Comparison of ENCODE assay signal across 8 cellular contexts in genomic region chr19:1267441-1268391, GRCh38. TPM values are rescaled to one million over a fixed set of nuclear protein-coding genes. Genes with fewer than 3 reads are reported as not detected.
DNase-seq lines count a peak whose midpoint lies in the region; ATAC-seq, FAIRE-seq and TF ChIP-seq lines count a peak whose summit lies in the region.

No MANE protein-coding gene starts in this region.

- H3K27ac ChIP-seq in fibroblast of lung (ENCODE audit: insufficient read depth, low read length): peak overlapping the region; percentile 96
- peak overlapping the region; percentile 94 to 100 (median 97) for H3K27ac ChIP-seq in sigmoid colon

- H3K36me3 ChIP-seq in H7 (replicated peaks; ENCODE audit: control insufficient read depth, insufficient read depth, low read length) (peaks cover 19% of the 10 kb centered on the region), fibroblast of lung (ENCODE audit: control insufficient read depth, insufficient read depth, low read length) (peaks cover 14% of the 10 kb centered on the region), sigmoid colon (peaks cover 15 to 20% (median 17%) of the 10 kb centered on the region in 4 donors)

- H3K4me1 ChIP-seq in fibroblast of lung (ENCODE audit: control insufficient read depth, extremely low read depth, insufficient read depth, low read length): peaks cover 48% of the 10 kb centered on the region
- peaks cover 0 to 73% (median 69%) of the 10 kb centered on the region in 4 donors for H3K4me1 ChIP-seq in sigmoid colon

- H3K27ac Mint-ChIP-seq in T-helper 17 cell: peak overlapping the region; percentile 98

- peak overlapping the region; percentile 96 for H3K4me2 ChIP-seq in fibroblast of lung (ENCODE audit: extremely low read depth, insufficient read depth, low read length)

- H3K9me3 ChIP-seq in T-helper 17 cell (ENCODE audit: control insufficient read depth, low read length, poor library complexity, severe bottlenecking) (no peaks in the 10 kb centered on the region), fibroblast of lung (ENCODE audit: control insufficient read depth, insufficient read depth, low read depth, low read length) (no peaks in the 10 kb centered on the region), sigmoid colon (no peaks in the 10 kb centered on the region)

- H4K20me1 ChIP-seq in fibroblast of lung (ENCODE audit: control insufficient read depth, extremely low read depth, insufficient read depth, low read length): no peaks in the 10 kb centered on the region

- DNase-seq in H7 (peak; percentile 71), T-helper 17 cell (peak in 1 of 3 donors; percentile 35), fibroblast of lung (ENCODE audit: low read depth in 2 of 2) (peak in 1 of 2 donors; percentile 58), sigmoid colon (peak; percentile 80), NCI-H2196 treated with DMSO at 0.1 percent for 48 hours (lab: John Stamatoyannopoulos, UW; ENCODE audit: unreplicated experiment) (no peak), GM12891 (ENCODE audit: insufficient read length, low spot score) (no peak)

- H3K27me3 ChIP-seq in H7 (ENCODE audit: control insufficient read depth, insufficient read depth, low read length): peaks cover 3% of the 10 kb centered on the region
- H3K27me3 ChIP-seq in fibroblast of lung (ENCODE audit: control insufficient read depth, insufficient read depth, low read length): no peaks in the 10 kb centered on the region
- H3K27me3 ChIP-seq in sigmoid colon: no peaks in the 10 kb centered on the region

- H3K27me3 Mint-ChIP-seq in T-helper 17 cell: no peaks in the 10 kb centered on the region

- H3K4me3 Mint-ChIP-seq in T-helper 17 cell: peak overlapping the region; percentile 89

- H3K79me2 ChIP-seq in fibroblast of lung (ENCODE audit: control insufficient read depth, insufficient read depth, low read length): peaks cover 35% of the 10 kb centered on the region

- peaks cover 4% of the 10 kb centered on the region for H3K36me3 Mint-ChIP-seq in T-helper 17 cell (ENCODE audit: low read depth)

- H3K4me1 Mint-ChIP-seq in T-helper 17 cell: peaks cover 48% of the 10 kb centered on the region

- intact Hi-C loops in sigmoid colon (cut with DNase I): loop anchor here (1.0 to 10.0 kb wide), 2 partner anchors 23 to 693 kb away; partner anchors contain the start of gene BSG

- TF ChIP-seq EP300 in sigmoid colon (IDR thresholded peaks at IDR 0.05): peak in 1 of 4 donors; percentile 14

- 32 to 35% methylated on average over 43 of the region's 43 CpGs for WGBS in sigmoid colon, 2 donors

- H2AFZ ChIP-seq in fibroblast of lung (ENCODE audit: low read length): no peak overlapping the region

- H3K4me3 ChIP-seq in H7 (ENCODE audit: insufficient read depth, low read depth, low read length): peak overlapping the region; percentile 65
- H3K4me3 ChIP-seq in fibroblast of lung (replicated peaks in 1 of 4; ENCODE audit: control extremely low read depth in 1 of 4, insufficient read depth in 1 of 4, low read depth in 3 of 4, low read length in 4 of 4): peak overlapping the region; percentile 51 to 61 (median 56)
- H3K4me3 ChIP-seq in sigmoid colon: peak overlapping the region in 1 of 4 donors; percentile 53

- TF ChIP-seq POLR2A in sigmoid colon (IDR thresholded peaks at IDR 0.05) (no peak), GM12891 (IDR thresholded peaks at IDR 0.05; ENCODE audit: low read depth, low read length) (no peak)

- no peak for FAIRE-seq in GM12891 (lab: Jason Lieb, UNC)

- ATAC-seq in T-helper 17 cell (no peak), GM18517 (IDR thresholded peaks at IDR 0.05; ENCODE audit: unreplicated experiment) (no peak), HG03520 (IDR thresholded peaks at IDR 0.05; ENCODE audit: unreplicated experiment) (no peak)

- TF ChIP-seq CTCF in fibroblast of lung (conservative IDR thresholded peaks at IDR 0.05 in 1 of 2, IDR thresholded peaks at IDR 0.05 in 1 of 2; ENCODE audit: low read depth in 1 of 2, low read length in 2 of 2) (no peak), sigmoid colon (IDR thresholded peaks at IDR 0.05) (no peak)

- peak overlapping the region; percentile 77 for H3K9ac ChIP-seq in fibroblast of lung (ENCODE audit: insufficient read depth, low read length)

TF ChIP-seq in GM12891, 5 proteins besides CTCF, POLR2A, EP300 and RAD21:
- no peak for TF ChIP-seq POLR2AphosphoS5 (IDR thresholded peaks at IDR 0.05; ENCODE audit: low read depth, low read length)
- TF ChIP-seq POU2F2 (IDR thresholded peaks at IDR 0.05; ENCODE audit: low read depth, low read length): no peak
- TF ChIP-seq SPI1 (IDR thresholded peaks at IDR 0.05; ENCODE audit: low read depth, low read length): no peak
- no peak for TF ChIP-seq PAX5 (IDR thresholded peaks at IDR 0.05; ENCODE audit: insufficient read depth, low read length, severe bottlenecking)
- TF ChIP-seq TAF1 (IDR thresholded peaks at IDR 0.05; ENCODE audit: low read depth, low read length): no peak

RNA-seq across cellular contexts. Expression of gene CIRBP, which starts 1.4 kb away (rescaled TPM):
- total RNA-seq in H7 (2014; rRNA removed; shearing (Covaris generic)): 219 and 221 TPM in 2 replicates
- 100 to 1,000 TPM; 460 to 474 TPM for total RNA-seq in T-helper 17 cell
- 104 and 110 TPM in 2 replicates for total RNA-seq in fibroblast of lung
- polyA plus RNA-seq in fibroblast of lung: 260 and 298 TPM in 2 replicates
- polyA plus RNA-seq in fibroblast of lung (2012): 315 and 327 TPM in 2 replicates
- polyA minus RNA-seq in fibroblast of lung (ENCODE audit: low replicate concordance): 45.9 and 74.1 TPM in 2 replicates
- 1,000 to 10,000 TPM in 1 of 4 donors, 100 to 1,000 TPM in 3; 602 to 1,004 (median 791) TPM for total RNA-seq in sigmoid colon
- 100 to 1,000 TPM; 129 to 455 (median 265) TPM for polyA plus RNA-seq in sigmoid colon
- polyA plus RNA-seq in GM12891 (2012; ENCODE audit: low read depth, missing spikeins): 297 TPM

RNA-seq across cellular contexts. Expression of gene FAM174C, which starts 7.6 kb away (rescaled TPM):
- 78.0 and 83.1 TPM in 2 replicates for total RNA-seq in H7 (2014; rRNA removed; shearing (Covaris generic))
- total RNA-seq in T-helper 17 cell: 10 to 100 TPM; 40.6 to 43.6 TPM
- 22.5 and 24.7 TPM in 2 replicates for total RNA-seq in fibroblast of lung
- 16.1 and 23.7 TPM in 2 replicates for polyA plus RNA-seq in fibroblast of lung
- 34.6 and 64.3 TPM in 2 replicates for polyA plus RNA-seq in fibroblast of lung (2012)
- polyA minus RNA-seq in fibroblast of lung (ENCODE audit: low replicate concordance): 12.0 and 14.1 TPM in 2 replicates
- 10 to 100 TPM; 24.7 to 49.3 (median 29.8) TPM for total RNA-seq in sigmoid colon
- polyA plus RNA-seq in sigmoid colon: 10 to 100 TPM; 37.0 to 87.8 (median 60.1) TPM
- 47.7 TPM for polyA plus RNA-seq in GM12891 (2012; ENCODE audit: low read depth, missing spikeins)

RNA-seq across cellular contexts. Expression of gene EFNA2, which starts 18.0 kb away (rescaled TPM):
- 12.4 and 20.2 TPM in 2 replicates for total RNA-seq in H7 (2014; rRNA removed; shearing (Covaris generic))
- total RNA-seq in T-helper 17 cell (not detected), fibroblast of lung (0.17 TPM in 1 of 2 replicates, not detected in the other), sigmoid colon (not detected)
- polyA plus RNA-seq in fibroblast of lung (not detected in 2 replicates), sigmoid colon (10 to 100 TPM; 23.4 to 40.6 (median 25.2) TPM)
- polyA plus RNA-seq in fibroblast of lung (2012): not detected in 2 replicates
- polyA minus RNA-seq in fibroblast of lung (ENCODE audit: low replicate concordance): not detected in 2 replicates
- not detected for polyA plus RNA-seq in GM12891 (2012; ENCODE audit: low read depth, missing spikeins)

RNA-seq across cellular contexts. Expression of gene MIDN, which starts 19.3 kb away (rescaled TPM):
- total RNA-seq in H7 (2014; rRNA removed; shearing (Covaris generic)): 35.1 and 50.3 TPM in 2 replicates
- 100 to 1,000 TPM in 1 of 2 donors, 10 to 100 TPM in 1; 87.1 to 113 TPM for total RNA-seq in T-helper 17 cell
- 13.6 and 18.8 TPM in 2 replicates for total RNA-seq in fibroblast of lung
- polyA plus RNA-seq in fibroblast of lung: 12.0 and 18.0 TPM in 2 replicates
- 30.3 and 40.2 TPM in 2 replicates for polyA plus RNA-seq in fibroblast of lung (2012)
- 27.6 and 36.6 TPM in 2 replicates for polyA minus RNA-seq in fibroblast of lung (ENCODE audit: low replicate concordance)
- total RNA-seq in sigmoid colon: 10 to 100 TPM; 14.6 to 70.3 (median 15.4) TPM
- 10 to 100 TPM; 42.1 to 87.0 (median 57.7) TPM for polyA plus RNA-seq in sigmoid colon
- polyA plus RNA-seq in GM12891 (2012; ENCODE audit: low read depth, missing spikeins): 16.2 TPM

RNA-seq across cellular contexts. Expression of gene ATP5F1D, which starts 26.2 kb away (rescaled TPM):
- 44.7 and 53.1 TPM in 2 replicates for total RNA-seq in H7 (2014; rRNA removed; shearing (Covaris generic))
- total RNA-seq in T-helper 17 cell (100 to 1,000 TPM; 104 to 115 TPM), fibroblast of lung (13.4 and 20.5 TPM in 2 replicates), sigmoid colon (100 to 1,000 TPM in 3 of 4 donors, 10 to 100 TPM in 1; 74.7 to 112 (median 104) TPM)
- polyA plus RNA-seq in fibroblast of lung (53.8 and 79.8 TPM in 2 replicates), sigmoid colon (100 to 1,000 TPM; 294 to 390 (median 352) TPM)
- polyA plus RNA-seq in fibroblast of lung (2012): 174 and 278 TPM in 2 replicates
- 23.2 and 31.0 TPM in 2 replicates for polyA minus RNA-seq in fibroblast of lung (ENCODE audit: low replicate concordance)
- polyA plus RNA-seq in GM12891 (2012; ENCODE audit: low read depth, missing spikeins): 209 TPM

Comparison
In these comparisons a context has a peak if more than half of its experiments do, and no peak if none do; other contexts are left out.
1. DNase-seq: peak in H7 (single experiment) and sigmoid colon (single experiment); none in NCI-H2196 treated with DMSO at 0.1 percent for 48 hours (single experiment) and GM12891 (single experiment).
2. RNA of gene EFNA2, which starts 18.0 kb away (total RNA-seq): 12.4 to 20.2 TPM in H7; 0.17 TPM in fibroblast of lung, not detected in T-helper 17 cell and not detected in sigmoid colon; every median in the first group is over 10 times any median in the second.